ENCODE assay signal across 2 cellular contexts in the genomic region with DNA sequence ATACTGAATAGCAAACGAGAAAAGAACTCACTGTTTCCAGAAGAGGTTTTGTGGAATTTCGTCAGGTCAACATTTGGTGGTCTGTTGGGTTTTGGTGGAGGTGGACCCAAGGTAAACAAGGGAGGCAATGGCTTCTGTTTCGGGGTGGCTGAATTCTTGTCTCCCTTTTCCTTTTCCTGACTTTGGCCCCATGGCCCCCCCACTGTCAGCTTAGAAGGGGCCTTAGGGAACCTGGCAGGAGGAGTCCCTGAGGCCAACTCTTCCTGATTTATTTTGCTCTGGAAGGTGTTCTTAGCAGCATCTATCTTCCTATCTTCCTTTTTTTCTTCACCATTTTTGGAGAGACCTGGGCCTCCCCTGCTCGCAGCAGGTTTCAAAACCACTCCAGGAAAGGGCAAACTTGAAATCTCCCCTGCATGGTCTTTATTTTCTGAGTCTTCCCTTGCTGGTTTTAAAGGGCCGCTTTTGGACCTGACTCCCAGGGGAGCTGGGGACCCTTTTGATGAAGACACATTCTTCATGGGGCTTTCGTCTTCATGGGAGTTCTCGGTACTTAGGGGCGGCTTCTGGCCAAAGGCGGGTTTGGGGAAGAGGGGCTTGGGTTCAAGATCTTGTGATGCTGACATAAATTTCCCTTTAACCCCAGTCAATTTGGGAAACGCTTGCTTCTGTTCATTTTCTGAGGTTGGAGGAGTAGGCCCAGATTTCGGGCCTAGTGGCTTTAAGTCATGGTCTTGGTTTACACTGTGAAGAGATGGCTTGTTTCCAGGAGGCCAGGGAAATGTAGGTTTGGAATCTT.
TF ChIP-seq lines count a peak whose summit lies in the region.

No MANE protein-coding gene starts in this region.

TF ChIP-seq in A549, 52 proteins besides CTCF, POLR2A, EP300 and RAD21 (continued from another document):
- TF ChIP-seq RNF2 (IDR thresholded peaks at IDR 0.05; ENCODE audit: borderline replicate concordance, low read depth) (no peak), MAX (IDR thresholded peaks at IDR 0.05) (no peak), POLR2AphosphoS2 (conservative IDR thresholded peaks at IDR 0.05; ENCODE audit: low read length) (no peak), MAZ (IDR thresholded peaks at IDR 0.05; ENCODE audit: borderline replicate concordance, low read depth, low read length) (no peak), EHF (CRISPR knock-in tag; IDR thresholded peaks at IDR 0.05) (no peak), USF2 (IDR thresholded peaks at IDR 0.05) (no peak), ZSCAN20 (CRISPR knock-in tag; IDR thresholded peaks at IDR 0.05) (no peak), NFE2L2 (conservative IDR thresholded peaks at IDR 0.05; ENCODE audit: low read length) (no peak), FOXS1 (CRISPR knock-in tag; IDR thresholded peaks at IDR 0.05) (no peak), KDM5A (IDR thresholded peaks at IDR 0.05) (no peak)

TF ChIP-seq in GM23338, 12 proteins besides CTCF, POLR2A, EP300 and RAD21 (continued from another document):
- TF ChIP-seq ZNF462 (CRISPR knock-in tag; IDR thresholded peaks at IDR 0.05) (no peak), REST (IDR thresholded peaks at IDR 0.05; ENCODE audit: unreplicated experiment) (no peak), POLR2AphosphoS5 (IDR thresholded peaks at IDR 0.05; ENCODE audit: low read depth) (no peak)
